ENCODE assay signal across 11 cellular contexts in genomic region chr15:74630284-74631086, GRCh38. TPM values are rescaled to one million over a fixed set of nuclear protein-coding genes. Genes with fewer than 3 reads are reported as not detected.
A peak's percentile ranks its signal among the peaks of the same experiment; 100 is the strongest.
DNase-seq lines count a peak whose midpoint lies in the region; ATAC-seq and TF ChIP-seq lines count a peak whose summit lies in the region.
"Had no signal": no experiment of that assay in that cellular context is flagged by ENCODE, and none has a peak within 500 bp of the region (broad histone marks: within the 10 kb centered on the region; RNA-seq: fewer than 3 reads in every experiment).

No MANE protein-coding gene starts in this region.

- H3K4me3 ChIP-seq in mucosa of descending colon = no peak overlapping the region

- DNase-seq in CD4-positive, alpha-beta T cell = no peak
- no peak for DNase-seq in HFFc6
- no peak for DNase-seq in activated CD8-positive, alpha-beta T cell treated with anti-CD3 and anti-CD28 coated beads, Interleukin-2, amount 10 ng/mL, durations not matched to agents 7 days and 5 days
- peak in 2 of 3 donors; percentile 14 to 53 for DNase-seq in mucosa of descending colon
- no peak for DNase-seq in T-helper 2 cell
- no peak for DNase-seq in GM10248 (ENCODE audit: extremely low spot score)
- no peak for DNase-seq in T-helper 17 cell
- DNase-seq: activated CD4-positive, alpha-beta T cell treated with anti-CD3 and anti-CD28 coated beads, Interleukin-2, amount 10 ng/mL, durations not matched to agents 24 days and 14 days; NCI-H1105; NCI-H774 had no signal

- CTCF ChIA-PET in CD4-positive, alpha-beta T cell (lab: Charles Lee) = interaction anchor here (0.6 to 9.5 kb wide), 4 partner anchors 9 to 139 kb away, joined by 4 to 92 read pairs (median 22); no protein-coding TSS in a partner anchor
- CTCF ChIA-PET in activated CD8-positive, alpha-beta T cell treated with anti-CD3 and anti-CD28 coated beads, Interleukin-2, amount 10 ng/mL, durations not matched to agents 7 days and 5 days (lab: Charles Lee) = interaction anchor here (1.3 to 19.3 kb wide), 11 partner anchors 11 to 319 kb away, joined by 4 to 508 read pairs (median 14); partner anchors contain the start of genes CLK3 and CSK
- CTCF ChIA-PET in GM10248 (lab: Yijun Ruan, JAX) = interaction anchor here (0.8 to 36.2 kb wide), 24 partner anchors 10 to 320 kb away, joined by 3 to 690 read pairs (median 5); partner anchors contain the start of genes CLK3, CSK and MPI

- no peaks in the 10 kb centered on the region for H3K27me3 ChIP-seq in CD4-positive, alpha-beta T cell (ENCODE audit: control insufficient read depth, insufficient read depth, low read length)

- H3K27me3 Mint-ChIP-seq in CD4-positive, alpha-beta T cell = no peaks in the 10 kb centered on the region
- peaks cover 3% of the 10 kb centered on the region for H3K27me3 Mint-ChIP-seq in HFFc6 (ENCODE audit: insufficient read depth)
- no peaks in the 10 kb centered on the region for H3K27me3 Mint-ChIP-seq in activated CD8-positive, alpha-beta T cell treated with anti-CD3 and anti-CD28 coated beads, Interleukin-2, amount 10 ng/mL, durations not matched to agents 7 days and 5 days (ENCODE audit: low read depth)
- H3K27me3 Mint-ChIP-seq in T-helper 17 cell = no peaks in the 10 kb centered on the region
- H3K27me3 Mint-ChIP-seq: activated CD4-positive, alpha-beta T cell treated with anti-CD3 and anti-CD28 coated beads, Interleukin-2, amount 10 ng/mL, durations not matched to agents 24 days and 14 days; progenitor cell of endocrine pancreas had no signal

- TF ChIP-seq CTCF in CD4-positive, alpha-beta T cell (IDR thresholded peaks at IDR 0.05) = no peak
- TF ChIP-seq CTCF in HFFc6 (IDR thresholded peaks at IDR 0.05) = no peak
- no peak for TF ChIP-seq CTCF in mucosa of descending colon (IDR thresholded peaks at IDR 0.05)
- TF ChIP-seq CTCF in GM10248 (IDR thresholded peaks at IDR 0.05; ENCODE audit: control extremely low read depth, extremely low read depth, low read depth, missing control alignments) = no peak

- H3K27ac Mint-ChIP-seq in CD4-positive, alpha-beta T cell = peak overlapping the region; percentile 36
- peak overlapping the region; percentile 51 for H3K27ac Mint-ChIP-seq in HFFc6
- H3K27ac Mint-ChIP-seq in activated CD8-positive, alpha-beta T cell treated with anti-CD3 and anti-CD28 coated beads, Interleukin-2, amount 10 ng/mL, durations not matched to agents 7 days and 5 days = peak overlapping the region; percentile 53
- H3K27ac Mint-ChIP-seq in T-helper 17 cell = no peak overlapping the region
- H3K27ac Mint-ChIP-seq: activated CD4-positive, alpha-beta T cell treated with anti-CD3 and anti-CD28 coated beads, Interleukin-2, amount 10 ng/mL, durations not matched to agents 24 days and 14 days; progenitor cell of endocrine pancreas had no signal

- no peak for ATAC-seq in CD4-positive, alpha-beta T cell (ENCODE audit: poor library complexity)
- ATAC-seq in activated CD8-positive, alpha-beta T cell treated with anti-CD3 and anti-CD28 coated beads, Interleukin-2, amount 10 ng/mL, durations not matched to agents 7 days and 5 days = no peak
- ATAC-seq in mucosa of descending colon (no peak), T-helper 17 cell (no peak)

- H3K4me3 Mint-ChIP-seq in CD4-positive, alpha-beta T cell = no peak overlapping the region
- H3K4me3 Mint-ChIP-seq in HFFc6 = no peak overlapping the region
- no peak overlapping the region for H3K4me3 Mint-ChIP-seq in activated CD8-positive, alpha-beta T cell treated with anti-CD3 and anti-CD28 coated beads, Interleukin-2, amount 10 ng/mL, durations not matched to agents 7 days and 5 days
- no peak overlapping the region for H3K4me3 Mint-ChIP-seq in T-helper 17 cell
- H3K4me3 Mint-ChIP-seq: activated CD4-positive, alpha-beta T cell treated with anti-CD3 and anti-CD28 coated beads, Interleukin-2, amount 10 ng/mL, durations not matched to agents 24 days and 14 days had no signal

- no peaks in the 10 kb centered on the region for H3K9me3 Mint-ChIP-seq in CD4-positive, alpha-beta T cell
- no peaks in the 10 kb centered on the region for H3K9me3 Mint-ChIP-seq in HFFc6
- no peaks in the 10 kb centered on the region for H3K9me3 Mint-ChIP-seq in activated CD8-positive, alpha-beta T cell treated with anti-CD3 and anti-CD28 coated beads, Interleukin-2, amount 10 ng/mL, durations not matched to agents 7 days and 5 days (ENCODE audit: insufficient read depth)
- H3K9me3 Mint-ChIP-seq: activated CD4-positive, alpha-beta T cell treated with anti-CD3 and anti-CD28 coated beads, Interleukin-2, amount 10 ng/mL, durations not matched to agents 24 days and 14 days had no signal

- POLR2A ChIA-PET in CD4-positive, alpha-beta T cell (lab: Charles Lee) = interaction anchor here (1.4 to 1.6 kb wide), 2 partner anchors 17 to 147 kb away, joined by 4 to 5 read pairs; no protein-coding TSS in a partner anchor
- POLR2A ChIA-PET in activated CD8-positive, alpha-beta T cell treated with anti-CD3 and anti-CD28 coated beads, Interleukin-2, amount 10 ng/mL, durations not matched to agents 7 days and 5 days (lab: Charles Lee) = interaction anchor here (1.7 kb wide), 1 partner anchor 8 kb away, joined by 4 read pairs; no protein-coding TSS in a partner anchor
- POLR2A ChIA-PET in GM10248 (lab: Yijun Ruan, JAX) = interaction anchor here (1.6 kb wide), 1 partner anchor 15 kb away, joined by 4 read pairs; the partner anchor contains the start of gene CLK3

- peaks cover 92% of the 10 kb centered on the region for H3K36me3 Mint-ChIP-seq in CD4-positive, alpha-beta T cell (ENCODE audit: low read depth)
- H3K36me3 Mint-ChIP-seq in HFFc6 (ENCODE audit: low read depth) (peaks cover 28% of the 10 kb centered on the region), T-helper 17 cell (ENCODE audit: low read depth) (peaks cover 12% of the 10 kb centered on the region)
- peaks cover 50% of the 10 kb centered on the region for H3K36me3 Mint-ChIP-seq in activated CD8-positive, alpha-beta T cell treated with anti-CD3 and anti-CD28 coated beads, Interleukin-2, amount 10 ng/mL, durations not matched to agents 7 days and 5 days (ENCODE audit: low read depth)

- H3K27ac ChIP-seq in CD4-positive, alpha-beta T cell (ENCODE audit: low read depth, low read length) = no peak overlapping the region

- no peaks in the 10 kb centered on the region for H3K4me1 Mint-ChIP-seq in CD4-positive, alpha-beta T cell (ENCODE audit: low read depth)
- H3K4me1 Mint-ChIP-seq in HFFc6 (ENCODE audit: low read depth) (peaks cover 6% of the 10 kb centered on the region), T-helper 17 cell (peaks cover 14% of the 10 kb centered on the region)
- H3K4me1 Mint-ChIP-seq in activated CD8-positive, alpha-beta T cell treated with anti-CD3 and anti-CD28 coated beads, Interleukin-2, amount 10 ng/mL, durations not matched to agents 7 days and 5 days (ENCODE audit: low read depth) = peaks cover 27% of the 10 kb centered on the region

- intact Hi-C loops in CD4-positive, alpha-beta T cell (cut with DNase I, micrococcal nuclease) = loop anchor here (1.0 to 10.0 kb wide), 3 partner anchors 204 to 320 kb away; no protein-coding TSS in a partner anchor
- intact Hi-C loops in mucosa of descending colon (cut with DNase I, micrococcal nuclease) = no loop called here

- no peaks in the 10 kb centered on the region for H3K9me3 ChIP-seq in CD4-positive, alpha-beta T cell (ENCODE audit: control insufficient read depth, low read length)
- H3K9me3 ChIP-seq in mucosa of descending colon (no peaks in the 10 kb centered on the region), T-helper 17 cell (ENCODE audit: control insufficient read depth, low read length, poor library complexity, severe bottlenecking) (no peaks in the 10 kb centered on the region)

- peaks cover 25% of the 10 kb centered on the region for H3K36me3 ChIP-seq in mucosa of descending colon (ENCODE audit: low read depth)

- no peaks in the 10 kb centered on the region for H3K4me1 ChIP-seq in mucosa of descending colon (ENCODE audit: low read depth)

RNA-seq across cellular contexts. Expression of gene CLK3, which starts 14.8 kb away (rescaled TPM):
- total RNA-seq in CD4-positive, alpha-beta T cell = 100 to 1,000 TPM; 275 to 293 TPM
- total RNA-seq in HFFc6 (2021; fragmentation: NEBNext Ultra II Directional; extraction: Animal tissue kit (Norgen Biotek cat#: 25700)) = 10 to 100 TPM; 45.4 to 53.0 (median 46.9) TPM
- total RNA-seq in activated CD8-positive, alpha-beta T cell treated with anti-CD3 and anti-CD28 coated beads, Interleukin-2, amount 10 ng/mL, durations not matched to agents 7 days and 5 days = 100 to 1,000 TPM; 125 to 128 TPM
- total RNA-seq in mucosa of descending colon (100 to 1,000 TPM in 2 of 3 donors, 10 to 100 TPM in 1; 92.7 to 120 (median 110) TPM), T-helper 17 cell (100 to 1,000 TPM; 216 to 243 TPM)

Comparison
In these comparisons a context has a peak if more than half of its experiments do, and no peak if none do; other contexts are left out.
1. DNase-seq: peak in mucosa of descending colon (2 of 3); none in CD4-positive, alpha-beta T cell (0 of 10), HFFc6 (single experiment), activated CD8-positive, alpha-beta T cell treated with anti-CD3 and anti-CD28 coated beads, Interleukin-2, amount 10 ng/mL, durations not matched to agents 7 days and 5 days (single experiment), T-helper 2 cell (0 of 5), GM10248 (single experiment) and T-helper 17 cell (0 of 3).
2. intact Hi-C loops: an anchor here in CD4-positive, alpha-beta T cell (1.0 to 10.0 kb wide); none called in mucosa of descending colon.